In the genomic region with DNA sequence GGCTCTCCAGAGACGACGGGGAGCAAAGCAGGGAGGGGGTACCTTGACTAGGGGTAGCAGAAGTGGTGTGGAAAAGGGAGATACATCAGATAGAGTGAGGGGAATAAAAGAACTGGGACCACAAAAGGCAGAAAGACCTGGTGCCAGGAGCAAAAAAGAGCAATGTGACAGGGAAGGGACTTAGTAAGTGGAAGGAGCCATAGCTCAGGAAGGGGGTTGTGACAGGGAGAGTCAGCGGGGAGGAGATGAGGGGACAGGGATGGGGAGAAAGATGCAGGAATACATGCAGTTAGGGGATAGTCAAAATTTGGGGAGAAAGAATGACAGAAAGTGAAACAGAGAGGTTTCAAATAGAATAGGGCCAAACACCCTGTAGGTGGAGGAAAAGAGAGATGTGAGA, we compare ENCODE assay signal across 25 cellular contexts.
"Had no signal": no experiment of that assay in that cellular context is flagged by ENCODE, and none has a peak within 500 bp of the region (broad histone marks: within the 10 kb centered on the region; RNA-seq: fewer than 3 reads in every experiment).

No MANE protein-coding gene starts in this region.

- H3K4me1 Mint-ChIP-seq: naive B cell; stimulated activated memory B cell treated with anti-CD40 and anti-IgM and Interleukin-4, amounts not matched to agents 10 μg/mL and 1 μg/mL and 100 μg/mL, for 72 hours had no signal

- DNase-seq: naive B cell; naive thymus-derived CD8-positive, alpha-beta T cell; nucleus accumbens; pancreas; psoas muscle; right cardiac atrium; right lobe of liver; sigmoid colon; small intestine; stimulated activated CD4-positive, alpha-beta T cell treated with anti-CD3 and anti-CD28 coated beads, Interleukin-15, amount 100 ng/mL, for 24 hours; stimulated activated CD4-positive, alpha-beta T cell treated with anti-CD3 and anti-CD28 coated beads, Interleukin-4, amount 100 ng/mL, for 1 hour; stimulated activated CD4-positive, alpha-beta T cell treated with anti-CD3 and anti-CD28 coated beads, Interleukin-4, amount 100 ng/mL, for 4 hours; stimulated activated CD8-positive, alpha-beta memory T cell treated with anti-CD3 and anti-CD28 coated beads, Interleukin-4, amount 100 ng/mL, for 48 hours; stimulated activated naive CD4-positive, alpha-beta T cell; stimulated activated naive CD8-positive, alpha-beta T cell treated with anti-CD3 and anti-CD28 coated beads, Interleukin-15, amount 100 ng/mL, for 72 hours; stimulated activated naive CD8-positive, alpha-beta T cell treated with anti-CD3 and anti-CD28 coated beads, Interleukin-15, Interleukin-2, amounts not matched to agents 100 U/mL and 50 U/mL, for 24 hours; substantia nigra; testis; tibial artery; transverse colon; upper lobe of right lung; uterus had no signal

- H3K36me3 Mint-ChIP-seq: natural killer cell treated with Interleukin-12 subunit alpha and Interleukin-12 subunit beta and Interleukin-15 and Interleukin-18, amount 100 ng/mL, for 72 hours; stimulated activated memory B cell treated with anti-CD40 and anti-IgM and Interleukin-4, amounts not matched to agents 10 μg/mL and 1 μg/mL and 100 μg/mL, for 72 hours; type B pancreatic cell had no signal

- FAIRE-seq: pancreas, small intestine had no signal

- H3K9me3 Mint-ChIP-seq: natural killer cell treated with Interleukin-12 subunit alpha and Interleukin-12 subunit beta and Interleukin-15 and Interleukin-18, amount 100 ng/mL, for 72 hours; type B pancreatic cell had no signal

- H3K4me3 Mint-ChIP-seq: naive B cell; natural killer cell treated with Interleukin-12 subunit alpha and Interleukin-12 subunit beta and Interleukin-15 and Interleukin-18, amount 100 ng/mL, for 72 hours; stimulated activated memory B cell treated with anti-CD40 and anti-IgM and Interleukin-4, amounts not matched to agents 10 μg/mL and 1 μg/mL and 100 μg/mL, for 72 hours; type B pancreatic cell had no signal

- H3K27ac Mint-ChIP-seq: natural killer cell treated with Interleukin-12 subunit alpha and Interleukin-12 subunit beta and Interleukin-15 and Interleukin-18, amount 100 ng/mL, for 72 hours; stimulated activated memory B cell treated with anti-CD40 and anti-IgM and Interleukin-4, amounts not matched to agents 10 μg/mL and 1 μg/mL and 100 μg/mL, for 72 hours; type B pancreatic cell had no signal
